Comparison of ENCODE assay signal across 8 cellular contexts in genomic region chr14:90382491-90383125, GRCh38. TPM values are rescaled to one million over a fixed set of nuclear protein-coding genes. Genes with fewer than 3 reads are reported as not detected.
DNase-seq lines count a peak whose midpoint lies in the region; ATAC-seq, FAIRE-seq and TF ChIP-seq lines count a peak whose summit lies in the region.

No MANE protein-coding gene starts in this region.

- peaks cover 23% of the 10 kb centered on the region for H3K4me1 Mint-ChIP-seq in activated CD4-positive, alpha-beta T cell treated with anti-CD3 and anti-CD28 coated beads for 36 hours

- TF ChIP-seq CTCF in lung (IDR thresholded peaks at IDR 0.05; ENCODE audit: control extremely low read depth, extremely low read depth), result no peak

- CTCF ChIA-PET in activated CD4-positive, alpha-beta T cell treated with anti-CD3 and anti-CD28 coated beads for 36 hours (lab: Charles Lee), result interaction anchor here (0.6 to 2.4 kb wide), 8 partner anchors 8 to 376 kb away, joined by 3 to 10 read pairs (median 4); partner anchors contain the start of gene CALM1

- POLR2A ChIA-PET in activated CD4-positive, alpha-beta T cell treated with anti-CD3 and anti-CD28 coated beads for 36 hours (lab: Charles Lee), result interaction anchor here (0.5 to 4.0 kb wide), 11 partner anchors 14 to 587 kb away, joined by 3 to 36 read pairs (median 4); partner anchors contain the start of gene CALM1

- no peak for TF ChIP-seq POLR2A in H54 (IDR thresholded peaks at IDR 0.05; ENCODE audit: low read depth, low read length)

- FAIRE-seq in H54 (lab: Jason Lieb, UNC) (peak; percentile 38), urothelium cell line (lab: Jason Lieb, UNC) (no peak)

- ATAC-seq in activated CD4-positive, alpha-beta T cell treated with anti-CD3 and anti-CD28 coated beads for 36 hours, result peak; percentile 27
- ATAC-seq in lung (ENCODE audit: insufficient read depth, low FRiP score), result peak; percentile 5

- H3K4me3 Mint-ChIP-seq in activated CD4-positive, alpha-beta T cell treated with anti-CD3 and anti-CD28 coated beads for 36 hours, result no peak overlapping the region

- DNase-seq in Daoy (ENCODE audit: low read depth) (peak; percentile 73), H54 (ENCODE audit: insufficient read length, low spot score) (peak; percentile 56), NCI-H1417 (lab: John Stamatoyannopoulos, UW) (peak; percentile 79 to 95 (median 88)), lung (ENCODE audit: low spot score) (peak; percentile 69), urothelium cell line (ENCODE audit: low spot score) (no peak)
- peak; percentile 87 for DNase-seq in activated CD4-positive, alpha-beta T cell treated with anti-CD3 and anti-CD28 coated beads for 36 hours
- peak; percentile 52 to 62 (median 54) for DNase-seq in stimulated activated CD4-positive, alpha-beta T cell treated with anti-CD3 and anti-CD28 coated beads, TNF-alpha, amount 100 ng/mL, for 48 hours (ENCODE audit: low read depth in 3 of 3)

- H3K36me3 ChIP-seq in ectodermal cell (ENCODE audit: control insufficient read depth, insufficient read depth, low read length) (no peaks in the 10 kb centered on the region), lung (ENCODE audit: control insufficient read depth in 2 of 2, insufficient read depth in 2 of 2, low read length in 2 of 2) (no peaks in the 10 kb centered on the region)

- intact Hi-C loops in activated CD4-positive, alpha-beta T cell treated with anti-CD3 and anti-CD28 coated beads for 36 hours (cut with DNase I, micrococcal nuclease), result loop anchor here (1.0 to 10.0 kb wide), 17 partner anchors 14 to 1035 kb away; partner anchors contain the start of genes PSMC1 (in 2 of the 2), CALM1 (in 1 of the 2), CCDC88C (in 1 of the 2) and FOXN3 (in 1 of the 2)

- H3K9me3 ChIP-seq in ectodermal cell (ENCODE audit: control insufficient read depth, low read length), result no peaks in the 10 kb centered on the region
- no peaks in the 10 kb centered on the region for H3K9me3 ChIP-seq in lung (ENCODE audit: control insufficient read depth in 2 of 2, insufficient read depth in 1 of 2, low read length in 1 of 2)

- peak overlapping the region; percentile 99 for H3K27ac ChIP-seq in ectodermal cell (ENCODE audit: insufficient read depth, low read depth, low read length, poor library complexity, severe bottlenecking)
- H3K27ac ChIP-seq in lung (ENCODE audit: low read depth in 1 of 2, low read length in 1 of 2), result peak overlapping the region; percentile 96 to 99

- no peaks in the 10 kb centered on the region for H3K9me3 Mint-ChIP-seq in activated CD4-positive, alpha-beta T cell treated with anti-CD3 and anti-CD28 coated beads for 36 hours (ENCODE audit: low read depth)

- peaks cover 15% of the 10 kb centered on the region for H3K4me1 ChIP-seq in ectodermal cell (ENCODE audit: control insufficient read depth, insufficient read depth, low read length)
- peaks cover 0 to 4% of the 10 kb centered on the region in 2 donors for H3K4me1 ChIP-seq in lung (ENCODE audit: control insufficient read depth in 2 of 2, insufficient read depth in 2 of 2, low read length in 2 of 2)

- no peaks in the 10 kb centered on the region for H3K27me3 Mint-ChIP-seq in activated CD4-positive, alpha-beta T cell treated with anti-CD3 and anti-CD28 coated beads for 36 hours

- no peaks in the 10 kb centered on the region for H3K36me3 Mint-ChIP-seq in activated CD4-positive, alpha-beta T cell treated with anti-CD3 and anti-CD28 coated beads for 36 hours (ENCODE audit: low read depth)

- peak overlapping the region; percentile 60 for H3K4me3 ChIP-seq in ectodermal cell (ENCODE audit: insufficient read depth, low read depth, low read length)
- peak overlapping the region; percentile 62 for H3K4me3 ChIP-seq in lung

- H3K27me3 ChIP-seq in ectodermal cell (ENCODE audit: control insufficient read depth, insufficient read depth, low read length, poor library complexity, severe bottlenecking) (peaks cover 12% of the 10 kb centered on the region), lung (ENCODE audit: control insufficient read depth, insufficient read depth) (no peaks in the 10 kb centered on the region)

- 1 to 2% methylated on average over 33 to 34 of the region's 34 CpGs for WGBS in ectodermal cell, 2 experiments
- WGBS in lung, 2 donors, result 0% methylated on average over 34 of the region's 34 CpGs

- H3K27ac Mint-ChIP-seq in activated CD4-positive, alpha-beta T cell treated with anti-CD3 and anti-CD28 coated beads for 36 hours, result no peak overlapping the region

RNA-seq across cellular contexts. Expression of gene CALM1, which starts 14.2 kb away (rescaled TPM):
- 318 and 490 TPM in 2 replicates for total RNA-seq in Daoy (2014; rRNA removed; shearing (Covaris generic))
- total RNA-seq in activated CD4-positive, alpha-beta T cell treated with anti-CD3 and anti-CD28 coated beads for 36 hours, result 100 to 1,000 TPM; 510 to 518 TPM
- 364 TPM for polyA plus RNA-seq in ectodermal cell (2013, experiment 1 of 4)
- polyA plus RNA-seq in ectodermal cell (2013, experiment 2 of 4), result 332 TPM
- polyA plus RNA-seq in ectodermal cell (2013, experiment 3 of 4), result 321 TPM
- polyA plus RNA-seq in ectodermal cell (2013, experiment 4 of 4), result 331 TPM
- total RNA-seq in lung, result 100 to 1,000 TPM; 476 to 543 TPM
- polyA plus RNA-seq in lung, result 100 to 1,000 TPM; 364 to 480 TPM

RNA-seq across cellular contexts. Expression of gene NRDE2, which starts 50.9 kb away (rescaled TPM):
- total RNA-seq in Daoy (2014; rRNA removed; shearing (Covaris generic)), result 7.5 and 8.9 TPM in 2 replicates
- 10 to 100 TPM; 22.8 to 25.3 TPM for total RNA-seq in activated CD4-positive, alpha-beta T cell treated with anti-CD3 and anti-CD28 coated beads for 36 hours
- 21.1 TPM for polyA plus RNA-seq in ectodermal cell (2013, experiment 1 of 4)
- polyA plus RNA-seq in ectodermal cell (2013, experiment 2 of 4), result 22.7 TPM
- 10.6 TPM for polyA plus RNA-seq in ectodermal cell (2013, experiment 3 of 4)
- 13.7 TPM for polyA plus RNA-seq in ectodermal cell (2013, experiment 4 of 4)
- 10 to 100 TPM; 18.9 to 21.0 TPM for total RNA-seq in lung
- polyA plus RNA-seq in lung, result 1 to 10 TPM; 7.0 to 7.7 TPM
